Comparison of ENCODE assay signal across 24 cellular contexts in the genomic region with DNA sequence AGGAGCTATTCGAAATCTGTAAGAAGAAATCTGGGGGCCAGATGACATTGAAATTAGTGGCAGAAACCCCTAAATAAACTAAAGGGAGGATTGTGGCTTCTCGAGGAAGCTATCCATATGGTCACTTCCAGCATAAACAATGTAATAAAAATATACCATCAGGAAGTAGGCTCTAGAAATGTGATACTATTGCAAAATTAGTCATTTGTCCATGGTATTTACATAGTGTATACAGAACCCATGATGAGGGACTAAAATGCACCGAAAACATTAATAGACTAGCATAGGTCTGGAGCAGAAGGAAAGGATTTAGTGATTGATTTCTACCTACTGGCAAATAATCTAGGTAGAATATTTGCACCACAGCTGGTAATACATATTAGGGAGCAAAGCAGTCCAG.
DNase-seq lines count a peak whose midpoint lies in the region; ATAC-seq, FAIRE-seq and TF ChIP-seq lines count a peak whose summit lies in the region.
"Had no signal": no experiment of that assay in that cellular context is flagged by ENCODE, and none has a peak within 500 bp of the region (broad histone marks: within the 10 kb centered on the region; RNA-seq: fewer than 3 reads in every experiment).

No MANE protein-coding gene starts in this region.

- no peak for TF ChIP-seq CTCF in bronchial epithelial cell (IDR thresholded peaks at IDR 0.05; ENCODE audit: insufficient read depth, low read length, severe bottlenecking)

- no peaks in the 10 kb centered on the region for H3K27me3 ChIP-seq in bronchial epithelial cell (ENCODE audit: control insufficient read depth, insufficient read depth, low read length)
- H3K27me3 ChIP-seq: BLaER1 treated with 17β-estradiol and CSF1 and Interleukin-3, amounts not matched to agents 10 nM and 100 nM had no signal

- no peaks in the 10 kb centered on the region for H3K4me1 Mint-ChIP-seq in activated naive CD8-positive, alpha-beta T cell treated with anti-CD3 and anti-CD28 coated beads, Interleukin-2, amount 50 U/mL, for 24 hours
- H3K4me1 Mint-ChIP-seq in stimulated activated naive B cell treated with anti-CD40 and anti-IgM and Interleukin-4, amounts not matched to agents 10 μg/mL and 1 μg/mL and 100 μg/mL, for 72 hours = no peaks in the 10 kb centered on the region
- H3K4me1 Mint-ChIP-seq: B cell had no signal

- H3K27ac Mint-ChIP-seq in activated naive CD8-positive, alpha-beta T cell treated with anti-CD3 and anti-CD28 coated beads, Interleukin-2, amount 50 U/mL, for 24 hours = no peak overlapping the region
- no peak overlapping the region for H3K27ac Mint-ChIP-seq in stimulated activated naive B cell treated with anti-CD40 and anti-IgM and Interleukin-4, amounts not matched to agents 10 μg/mL and 1 μg/mL and 100 μg/mL, for 72 hours
- H3K27ac Mint-ChIP-seq: B cell; CD4-positive, alpha-beta T cell; CD8-positive, alpha-beta T cell had no signal

- no peak overlapping the region for H3K4me3 ChIP-seq in bronchial epithelial cell (ENCODE audit: low read depth, low read length)
- H3K4me3 ChIP-seq: A549; BLaER1 treated with 17β-estradiol and CSF1 and Interleukin-3, amounts not matched to agents 10 nM and 100 nM had no signal

- H3K36me3 Mint-ChIP-seq in activated naive CD8-positive, alpha-beta T cell treated with anti-CD3 and anti-CD28 coated beads, Interleukin-2, amount 50 U/mL, for 24 hours (ENCODE audit: low read depth) = no peaks in the 10 kb centered on the region
- H3K36me3 Mint-ChIP-seq in stimulated activated naive B cell treated with anti-CD40 and anti-IgM and Interleukin-4, amounts not matched to agents 10 μg/mL and 1 μg/mL and 100 μg/mL, for 72 hours = no peaks in the 10 kb centered on the region
- H3K36me3 Mint-ChIP-seq: CD8-positive, alpha-beta T cell had no signal

- peak; percentile 21 for DNase-seq in DMS53 (lab: John Stamatoyannopoulos, UW)
- no peak for DNase-seq in DMS53 treated with DMSO at 0.1 percent for 48 hours (lab: John Stamatoyannopoulos, UW; ENCODE audit: unreplicated experiment)
- peak; percentile 6 for DNase-seq in NCI-H69 (lab: John Stamatoyannopoulos, UW)
- DNase-seq in bronchial epithelial cell (ENCODE audit: low read depth) = peak; percentile 17
- no peak for DNase-seq in activated naive CD8-positive, alpha-beta T cell treated with anti-CD3 and anti-CD28 coated beads, Interleukin-2, amount 50 U/mL, for 24 hours
- no peak for DNase-seq in stimulated activated naive B cell treated with anti-CD40 and anti-IgM and Interleukin-4, amounts not matched to agents 10 μg/mL and 1 μg/mL and 100 μg/mL, for 72 hours
- DNase-seq: AML-193; Caco-2; Calu3; CD4-positive, alpha-beta T cell; CD8-positive, alpha-beta T cell; DMS 273 treated with DMSO at 0.1 percent for 48 hours; DMS153; DMS79; DND-41; EL; GF-D8 had no signal

- no peak for FAIRE-seq in bronchial epithelial cell (lab: Jason Lieb, UNC)
- FAIRE-seq: A549, G401.6, GM12891, GM19239 had no signal

- H3K27me3 Mint-ChIP-seq in activated naive CD8-positive, alpha-beta T cell treated with anti-CD3 and anti-CD28 coated beads, Interleukin-2, amount 50 U/mL, for 24 hours = no peaks in the 10 kb centered on the region
- no peaks in the 10 kb centered on the region for H3K27me3 Mint-ChIP-seq in stimulated activated naive B cell treated with anti-CD40 and anti-IgM and Interleukin-4, amounts not matched to agents 10 μg/mL and 1 μg/mL and 100 μg/mL, for 72 hours
- H3K27me3 Mint-ChIP-seq: B cell; CD4-positive, alpha-beta T cell had no signal

- no peaks in the 10 kb centered on the region for H3K9me3 Mint-ChIP-seq in activated naive CD8-positive, alpha-beta T cell treated with anti-CD3 and anti-CD28 coated beads, Interleukin-2, amount 50 U/mL, for 24 hours
- H3K9me3 Mint-ChIP-seq in stimulated activated naive B cell treated with anti-CD40 and anti-IgM and Interleukin-4, amounts not matched to agents 10 μg/mL and 1 μg/mL and 100 μg/mL, for 72 hours = peaks cover 0 to 3% of the 10 kb centered on the region in 2 donors

- H3K36me3 ChIP-seq in bronchial epithelial cell (ENCODE audit: control insufficient read depth, insufficient read depth, low read length) = no peaks in the 10 kb centered on the region
- H3K36me3 ChIP-seq: BLaER1 treated with 17β-estradiol and CSF1 and Interleukin-3, amounts not matched to agents 10 nM and 100 nM had no signal

- ATAC-seq in activated naive CD8-positive, alpha-beta T cell treated with anti-CD3 and anti-CD28 coated beads, Interleukin-2, amount 50 U/mL, for 24 hours = no peak
- ATAC-seq in stimulated activated naive B cell treated with anti-CD40 and anti-IgM and Interleukin-4, amounts not matched to agents 10 μg/mL and 1 μg/mL and 100 μg/mL, for 72 hours (replicated peaks) = no peak
- no peak for ATAC-seq in HG03045 (IDR thresholded peaks at IDR 0.05; ENCODE audit: unreplicated experiment)
- ATAC-seq: A549; CD8-positive, alpha-beta T cell had no signal

- no peak overlapping the region for H3K4me3 Mint-ChIP-seq in activated naive CD8-positive, alpha-beta T cell treated with anti-CD3 and anti-CD28 coated beads, Interleukin-2, amount 50 U/mL, for 24 hours
- H3K4me3 Mint-ChIP-seq in stimulated activated naive B cell treated with anti-CD40 and anti-IgM and Interleukin-4, amounts not matched to agents 10 μg/mL and 1 μg/mL and 100 μg/mL, for 72 hours = no peak overlapping the region
- H3K4me3 Mint-ChIP-seq: B cell; CD4-positive, alpha-beta T cell; CD8-positive, alpha-beta T cell had no signal

Comparison
In these comparisons a context has a peak if more than half of its experiments do, and no peak if none do; other contexts are left out.
1. DNase-seq: peak in DMS53 (single experiment), NCI-H69 (single experiment) and bronchial epithelial cell (single experiment); none in DMS53 treated with DMSO at 0.1 percent for 48 hours (single experiment), activated naive CD8-positive, alpha-beta T cell treated with anti-CD3 and anti-CD28 coated beads, Interleukin-2, amount 50 U/mL, for 24 hours (single experiment) and stimulated activated naive B cell treated with anti-CD40 and anti-IgM and Interleukin-4, amounts not matched to agents 10 μg/mL and 1 μg/mL and 100 μg/mL, for 72 hours (single experiment).